In genomic region chr13:53340505-53341143, GRCh38 we compare ENCODE assay signal across 34 cellular contexts.
"Had no signal": no experiment of that assay in that cellular context is flagged by ENCODE, and none has a peak within 500 bp of the region (broad histone marks: within the 10 kb centered on the region; RNA-seq: fewer than 3 reads in every experiment).

No MANE protein-coding gene starts in this region.

- H3K27me3 ChIP-seq: ascending aorta, breast epithelium, cardiac muscle cell, colonic mucosa, esophagus muscularis mucosa, foreskin keratinocyte, gastrocnemius medialis, heart left ventricle had no signal

- H3K4me3 Mint-ChIP-seq: activated CD8-positive, alpha-beta memory T cell treated with anti-CD3 and anti-CD28 coated beads, Interleukin-2, amount 10 ng/mL, durations not matched to agents 7 days and 5 days; activated CD8-positive, alpha-beta T cell treated with anti-CD3 and anti-CD28 coated beads for 36 hours; activated naive CD4-positive, alpha-beta T cell treated with anti-CD3 and anti-CD28 coated beads, Interleukin-2, amount 10 ng/mL, durations not matched to agents 7 days and 5 days; activated naive CD8-positive, alpha-beta T cell treated with anti-CD3 and anti-CD28 coated beads, Interleukin-2, amount 10 ng/mL, durations not matched to agents 7 days and 5 days; activated T-helper 1 cell treated with anti-CD3 and anti-CD28 coated beads, Interleukin-12 subunit alpha, Interleukin-12 subunit beta, Interleukin-2, Interleukin-4 antibody, amounts not matched to agents 30 ng/mL and 10 ng/mL and 1 ng/mL, durations not matched to agents 14 hours and 24 hours and 36 hours; brain; T-helper 17 cell; T-helper 2 cell treated with Interferon-gamma antibody and Interleukin-4, amounts not matched to agents 5 μg/mL and 100 μg/mL, for 36 hours had no signal

- H3K27ac Mint-ChIP-seq: activated CD8-positive, alpha-beta memory T cell treated with anti-CD3 and anti-CD28 coated beads, Interleukin-2, amount 10 ng/mL, durations not matched to agents 7 days and 5 days; activated CD8-positive, alpha-beta T cell treated with anti-CD3 and anti-CD28 coated beads for 36 hours; activated naive CD4-positive, alpha-beta T cell treated with anti-CD3 and anti-CD28 coated beads, Interleukin-2, amount 10 ng/mL, durations not matched to agents 7 days and 5 days; activated naive CD4-positive, alpha-beta T cell treated with anti-CD3 and anti-CD28 coated beads, Interleukin-2, amount 50 U/mL, for 72 hours; activated naive CD8-positive, alpha-beta T cell treated with anti-CD3 and anti-CD28 coated beads, Interleukin-2, amount 10 ng/mL, durations not matched to agents 7 days and 5 days; activated T-helper 1 cell treated with anti-CD3 and anti-CD28 coated beads, Interleukin-12 subunit alpha, Interleukin-12 subunit beta, Interleukin-2, Interleukin-4 antibody, amounts not matched to agents 30 ng/mL and 10 ng/mL and 1 ng/mL, durations not matched to agents 14 hours and 24 hours and 36 hours; brain; T-helper 17 cell; T-helper 2 cell treated with Interferon-gamma antibody and Interleukin-4, amounts not matched to agents 5 μg/mL and 100 μg/mL, for 36 hours had no signal

- H3K9me3 ChIP-seq: ascending aorta, breast epithelium, colonic mucosa, esophagus muscularis mucosa, gastrocnemius medialis had no signal

- H3K4me1 Mint-ChIP-seq: activated CD8-positive, alpha-beta memory T cell treated with anti-CD3 and anti-CD28 coated beads, Interleukin-2, amount 10 ng/mL, durations not matched to agents 7 days and 5 days; activated naive CD4-positive, alpha-beta T cell treated with anti-CD3 and anti-CD28 coated beads, Interleukin-2, amount 10 ng/mL, durations not matched to agents 7 days and 5 days; activated naive CD8-positive, alpha-beta T cell treated with anti-CD3 and anti-CD28 coated beads, Interleukin-2, amount 10 ng/mL, durations not matched to agents 7 days and 5 days; T-helper 17 cell had no signal

- H3K4me3 ChIP-seq: ascending aorta, breast epithelium, cardiac muscle cell, colonic mucosa, esophagus muscularis mucosa, gastrocnemius medialis, heart left ventricle had no signal

- ATAC-seq: activated CD8-positive, alpha-beta memory T cell treated with anti-CD3 and anti-CD28 coated beads, Interleukin-2, amount 10 ng/mL, durations not matched to agents 7 days and 5 days; activated CD8-positive, alpha-beta T cell treated with anti-CD3 and anti-CD28 coated beads for 36 hours; foreskin keratinocyte; gastrocnemius medialis; heart left ventricle; T-helper 17 cell had no signal

- H3K4me1 ChIP-seq: ascending aorta, breast epithelium, colonic mucosa, foreskin keratinocyte, gastrocnemius medialis, heart left ventricle had no signal

- H3K36me3 ChIP-seq: ascending aorta, breast epithelium, cardiac muscle cell, colonic mucosa, esophagus muscularis mucosa, gastrocnemius medialis, heart left ventricle had no signal

- H3K27ac ChIP-seq: ascending aorta, breast epithelium, cardiac muscle cell, colonic mucosa, esophagus muscularis mucosa, foreskin keratinocyte, gastrocnemius medialis, heart left ventricle had no signal

- H3K27me3 Mint-ChIP-seq: activated CD8-positive, alpha-beta memory T cell treated with anti-CD3 and anti-CD28 coated beads, Interleukin-2, amount 10 ng/mL, durations not matched to agents 7 days and 5 days; activated CD8-positive, alpha-beta T cell treated with anti-CD3 and anti-CD28 coated beads for 36 hours; activated naive CD4-positive, alpha-beta T cell treated with anti-CD3 and anti-CD28 coated beads, Interleukin-2, amount 10 ng/mL, durations not matched to agents 7 days and 5 days; activated naive CD8-positive, alpha-beta T cell treated with anti-CD3 and anti-CD28 coated beads, Interleukin-2, amount 10 ng/mL, durations not matched to agents 7 days and 5 days; T-helper 17 cell had no signal

- H3K36me3 Mint-ChIP-seq: activated CD8-positive, alpha-beta memory T cell treated with anti-CD3 and anti-CD28 coated beads, Interleukin-2, amount 10 ng/mL, durations not matched to agents 7 days and 5 days; activated naive CD4-positive, alpha-beta T cell treated with anti-CD3 and anti-CD28 coated beads, Interleukin-2, amount 10 ng/mL, durations not matched to agents 7 days and 5 days; activated naive CD4-positive, alpha-beta T cell treated with anti-CD3 and anti-CD28 coated beads, Interleukin-2, amount 50 U/mL, for 72 hours; activated naive CD8-positive, alpha-beta T cell treated with anti-CD3 and anti-CD28 coated beads, Interleukin-2, amount 10 ng/mL, durations not matched to agents 7 days and 5 days; brain had no signal

- DNase-seq: activated CD4-positive, alpha-beta T cell treated with anti-CD3 and anti-CD28 coated beads for 48 hours; activated CD4-positive, alpha-beta T cell treated with anti-CD3 and anti-CD28 coated beads, Interleukin-2, amount 50 U/mL, for 1 hour; activated CD4-positive, alpha-beta T cell treated with anti-CD3 and anti-CD28 coated beads, Interleukin-2, amount 50 U/mL, for 48 hours; activated CD4-positive, CD25-positive, alpha-beta regulatory T cell; activated CD4-positive, CD25-positive, alpha-beta regulatory T cell treated with anti-CD3 and anti-CD28 coated beads, Interleukin-2, amount 50 U/mL, for 72 hours; activated CD8-positive, alpha-beta memory T cell treated with anti-CD3 and anti-CD28 coated beads, Interleukin-2, amount 10 ng/mL, durations not matched to agents 7 days and 5 days; activated CD8-positive, alpha-beta memory T cell treated with anti-CD3 and anti-CD28 coated beads, Interleukin-2, amount 50 U/mL, for 4 hours; activated CD8-positive, alpha-beta T cell treated with anti-CD3 and anti-CD28 coated beads for 36 hours; activated gamma-delta T cell; activated naive CD4-positive, alpha-beta T cell; activated naive CD4-positive, alpha-beta T cell treated with anti-CD3 and anti-CD28 coated beads, Interleukin-2, amount 10 ng/mL, durations not matched to agents 7 days and 5 days; activated naive CD8-positive, alpha-beta T cell treated with anti-CD3 and anti-CD28 coated beads, Interleukin-2, amount 10 ng/mL, durations not matched to agents 7 days and 5 days; activated T-cell treated with anti-CD3 and anti-CD28 coated beads, Interleukin-2, amount 50 U/mL, for 1 hour; activated T-cell treated with anti-CD3 and anti-CD28 coated beads, Interleukin-2, amount 50 U/mL, for 48 hours; central memory CD4-positive, alpha-beta T cell; cerebellar nuclear complex; colonic mucosa; effector memory CD4-positive, alpha-beta T cell; erythroblast; foreskin keratinocyte; gastrocnemius medialis; glutamatergic neuron; heart left ventricle; T-helper 1 cell; T-helper 17 cell; T1000 had no signal
